ENCODE assay signal across 32 cellular contexts in the genomic region with DNA sequence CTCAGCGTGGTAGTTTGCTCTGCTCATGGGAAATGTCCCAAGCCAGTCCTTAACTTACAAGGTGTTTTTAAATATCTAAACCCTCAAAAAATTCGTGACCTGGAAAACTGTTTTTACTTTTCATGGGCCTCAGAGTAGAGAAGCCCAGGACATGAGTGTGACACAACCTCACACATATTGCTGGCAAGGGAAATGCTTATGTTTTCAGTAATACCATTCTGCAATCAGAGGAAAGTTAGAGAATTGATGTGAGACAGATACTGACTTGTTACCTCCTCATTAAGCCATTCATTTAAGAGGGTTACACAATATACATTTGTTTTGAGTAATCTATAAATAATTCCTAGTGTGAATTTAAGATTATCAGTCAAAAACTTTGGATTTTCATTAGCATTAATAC.
DNase-seq lines count a peak whose midpoint lies in the region; ATAC-seq and TF ChIP-seq lines count a peak whose summit lies in the region.
"Had no signal": no experiment of that assay in that cellular context is flagged by ENCODE, and none has a peak within 500 bp of the region (broad histone marks: within the 10 kb centered on the region; RNA-seq: fewer than 3 reads in every experiment).

No MANE protein-coding gene starts in this region.

- intact Hi-C loops in left ventricle myocardium inferior (cut with micrococcal nuclease): no loop called here
- intact Hi-C loops in Right ventricle myocardium superior (cut with DNase I): no loop called here
- intact Hi-C loops in natural killer cell (cut with micrococcal nuclease): loop anchor here (5.0 to 10.0 kb wide), 2 partner anchors 111 to 147 kb away; no protein-coding TSS in a partner anchor
- intact Hi-C loops in thyroid gland (cut with DNase I): no loop called here
- intact Hi-C loops in upper lobe of right lung (cut with DNase I): no loop called here

- TF ChIP-seq CTCF in left ventricle myocardium inferior (IDR thresholded peaks at IDR 0.05; ENCODE audit: borderline replicate concordance) (no peak), natural killer cell (IDR thresholded peaks at IDR 0.05) (no peak), thyroid gland (IDR thresholded peaks at IDR 0.05) (peak in 1 of 6 experiments; percentile 11), upper lobe of right lung (IDR thresholded peaks at IDR 0.05) (no peak)

- peaks cover 4% of the 10 kb centered on the region for H3K36me3 Mint-ChIP-seq in natural killer cell treated with Interleukin-12 subunit alpha and Interleukin-12 subunit beta and Interleukin-15 and Interleukin-18, amount 100 ng/mL, for 72 hours
- H3K36me3 Mint-ChIP-seq in natural killer cell: peaks cover 5% of the 10 kb centered on the region

- ATAC-seq in Right ventricle myocardium superior (ENCODE audit: poor library complexity): no peak
- ATAC-seq in natural killer cell treated with Interleukin-12 subunit alpha and Interleukin-12 subunit beta and Interleukin-15 and Interleukin-18, amount 100 ng/mL, for 72 hours: peak; percentile 65 to 81
- no peak for ATAC-seq in natural killer cell
- ATAC-seq in upper lobe of right lung: no peak
- ATAC-seq: A549; CD8-positive, alpha-beta T cell had no signal

- H3K4me3 ChIP-seq in left ventricle myocardium inferior (no peak overlapping the region), thyroid gland (replicated peaks in 1 of 3) (no peak overlapping the region), upper lobe of right lung (no peak overlapping the region)
- H3K4me3 ChIP-seq: A549; BLaER1; BLaER1 treated with 17β-estradiol and CSF1 and Interleukin-3, amounts not matched to agents 10 nM and 100 nM had no signal

- H3K4me1 ChIP-seq in left ventricle myocardium inferior (peaks cover 44% of the 10 kb centered on the region), thyroid gland (peaks cover 27 to 33% of the 10 kb centered on the region in 2 donors), upper lobe of right lung (no peaks in the 10 kb centered on the region)
- H3K4me1 ChIP-seq: A549, Caco-2 had no signal

- peaks cover 46 to 58% of the 10 kb centered on the region in 2 donors for H3K4me1 Mint-ChIP-seq in natural killer cell treated with Interleukin-12 subunit alpha and Interleukin-12 subunit beta and Interleukin-15 and Interleukin-18, amount 100 ng/mL, for 72 hours (ENCODE audit: low read depth in 2 of 2)
- H3K4me1 Mint-ChIP-seq in natural killer cell: peaks cover 43 to 56% of the 10 kb centered on the region in 2 donors

- H3K9me3 ChIP-seq in left ventricle myocardium inferior (replicated peaks) (no peaks in the 10 kb centered on the region), thyroid gland (no peaks in the 10 kb centered on the region), upper lobe of right lung (no peaks in the 10 kb centered on the region)
- H3K9me3 ChIP-seq: A549, BLaER1, Caco-2 had no signal

- no peak for DNase-seq in left ventricle myocardium inferior
- no peak for DNase-seq in Right ventricle myocardium superior
- DNase-seq in natural killer cell treated with Interleukin-12 subunit alpha and Interleukin-12 subunit beta and Interleukin-15 and Interleukin-18, amount 100 ng/mL, for 72 hours (ENCODE audit: low spot score): no peak
- DNase-seq in natural killer cell: no peak
- peak; percentile 43 to 51 for DNase-seq in thyroid gland
- no peak for DNase-seq in upper lobe of right lung
- DNase-seq: 8988T; ACHN; AML-193; BE2C; Caco-2; Calu3; CD4-positive, alpha-beta memory T cell; CD4-positive, alpha-beta T cell; CD4-positive, CD25-positive, alpha-beta regulatory T cell; CD8-positive, alpha-beta memory T cell; CD8-positive, alpha-beta T cell; COR-L47; DMS 273 treated with DMSO at 0.1 percent for 48 hours; DMS153; DMS53; DMS79; DMS79 treated with DMSO at 0.1 percent for 48 hours; DND-41; EL had no signal

- H3K36me3 ChIP-seq in left ventricle myocardium inferior (peaks cover 20% of the 10 kb centered on the region), thyroid gland (no peaks in the 10 kb centered on the region), upper lobe of right lung (peaks cover 4% of the 10 kb centered on the region)

- H3K27me3 ChIP-seq in left ventricle myocardium inferior (ENCODE audit: low read depth) (no peaks in the 10 kb centered on the region), thyroid gland (no peaks in the 10 kb centered on the region), upper lobe of right lung (no peaks in the 10 kb centered on the region)
- H3K27me3 ChIP-seq: BE2C; BLaER1; BLaER1 treated with 17β-estradiol and CSF1 and Interleukin-3, amounts not matched to agents 10 nM and 100 nM had no signal

- WGBS in thyroid gland, 2 donors: 30 to 42% methylated on average over 2 of the region's 2 CpGs

- H3K27ac Mint-ChIP-seq in natural killer cell treated with Interleukin-12 subunit alpha and Interleukin-12 subunit beta and Interleukin-15 and Interleukin-18, amount 100 ng/mL, for 72 hours: peak overlapping the region; percentile 82 to 92
- H3K27ac Mint-ChIP-seq in natural killer cell: peak overlapping the region in 1 of 2 donors; percentile 31
- H3K27ac Mint-ChIP-seq: B cell; CD14-positive monocyte; CD4-positive, alpha-beta T cell; CD4-positive, CD25-positive, alpha-beta regulatory T cell; CD8-positive, alpha-beta T cell had no signal

- peak overlapping the region; percentile 49 for H3K27ac ChIP-seq in left ventricle myocardium inferior (replicated peaks)
- peak overlapping the region in 1 of 3 donors; percentile 10 for H3K27ac ChIP-seq in thyroid gland
- no peak overlapping the region for H3K27ac ChIP-seq in upper lobe of right lung
- H3K27ac ChIP-seq: 22Rv1; A549; BLaER1; BLaER1 treated with 17β-estradiol and CSF1 and Interleukin-3, amounts not matched to agents 10 nM and 100 nM; C4-2B had no signal

- TF ChIP-seq POLR2A in thyroid gland (IDR thresholded peaks at IDR 0.05): no peak

- peak overlapping the region; percentile 45 for H3K4me3 Mint-ChIP-seq in natural killer cell treated with Interleukin-12 subunit alpha and Interleukin-12 subunit beta and Interleukin-15 and Interleukin-18, amount 100 ng/mL, for 72 hours
- no peak overlapping the region for H3K4me3 Mint-ChIP-seq in natural killer cell
- H3K4me3 Mint-ChIP-seq: B cell; CD14-positive monocyte; CD4-positive, alpha-beta memory T cell; CD4-positive, alpha-beta T cell; CD4-positive, CD25-positive, alpha-beta regulatory T cell; CD8-positive, alpha-beta memory T cell; CD8-positive, alpha-beta T cell had no signal

- no peaks in the 10 kb centered on the region for H3K27me3 Mint-ChIP-seq in natural killer cell treated with Interleukin-12 subunit alpha and Interleukin-12 subunit beta and Interleukin-15 and Interleukin-18, amount 100 ng/mL, for 72 hours
- no peaks in the 10 kb centered on the region for H3K27me3 Mint-ChIP-seq in natural killer cell (ENCODE audit: low read depth in 2 of 2)
- H3K27me3 Mint-ChIP-seq: CD4-positive, alpha-beta memory T cell; CD4-positive, alpha-beta T cell; CD4-positive, CD25-positive, alpha-beta regulatory T cell had no signal

- no peaks in the 10 kb centered on the region for H3K9me3 Mint-ChIP-seq in natural killer cell treated with Interleukin-12 subunit alpha and Interleukin-12 subunit beta and Interleukin-15 and Interleukin-18, amount 100 ng/mL, for 72 hours
- no peaks in the 10 kb centered on the region for H3K9me3 Mint-ChIP-seq in natural killer cell
- H3K9me3 Mint-ChIP-seq: CD4-positive, alpha-beta memory T cell; CD4-positive, alpha-beta T cell; CD8-positive, alpha-beta memory T cell; CD8-positive, alpha-beta T cell had no signal

Comparison
In these comparisons a context has a peak if more than half of its experiments do, and no peak if none do; other contexts are left out.
1. ATAC-seq: peak in natural killer cell treated with Interleukin-12 subunit alpha and Interleukin-12 subunit beta and Interleukin-15 and Interleukin-18, amount 100 ng/mL, for 72 hours (2 of 2); none in Right ventricle myocardium superior (single experiment), natural killer cell (0 of 3) and upper lobe of right lung (single experiment).
2. DNase-seq: peak in thyroid gland (2 of 2); none in left ventricle myocardium inferior (single experiment), Right ventricle myocardium superior (single experiment), natural killer cell treated with Interleukin-12 subunit alpha and Interleukin-12 subunit beta and Interleukin-15 and Interleukin-18, amount 100 ng/mL, for 72 hours (single experiment), natural killer cell (single experiment) and upper lobe of right lung (single experiment).